9 cellular contexts compared by ENCODE assay signal in genomic region chr11:118304227-118304808, GRCh38. TPM values are rescaled to one million over a fixed set of nuclear protein-coding genes. Genes with fewer than 3 reads are reported as not detected.
DNase-seq lines count a peak whose midpoint lies in the region; ATAC-seq and TF ChIP-seq lines count a peak whose summit lies in the region.
"Had no signal": no experiment of that assay in that cellular context is flagged by ENCODE, and none has a peak within 500 bp of the region (broad histone marks: within the 10 kb centered on the region; RNA-seq: fewer than 3 reads in every experiment).

TSS of gene CD3E (plus strand) at chr11:118304730. CDS start at chr11:118304953, 223 bp downstream.

- H3K27me3 Mint-ChIP-seq in natural killer cell treated with Interleukin-12 subunit alpha and Interleukin-12 subunit beta and Interleukin-15 and Interleukin-18, amount 100 ng/mL, for 72 hours = no peaks in the 10 kb centered on the region

- H3K27ac Mint-ChIP-seq in natural killer cell treated with Interleukin-12 subunit alpha and Interleukin-12 subunit beta and Interleukin-15 and Interleukin-18, amount 100 ng/mL, for 72 hours = peak within 1 kb of the TSS; percentile 93 to 96
- H3K27ac Mint-ChIP-seq: nephron progenitor cell had no signal

- no peaks in the 10 kb centered on the region for H3K4me1 ChIP-seq in upper lobe of left lung

- peak within 1 kb of the TSS in 3 of 4 donors; percentile 12 to 26 (median 25) for H3K4me3 ChIP-seq in upper lobe of left lung

- TF ChIP-seq POLR2A in upper lobe of left lung (IDR thresholded peaks at IDR 0.05) = no peak

- H3K27me3 ChIP-seq in upper lobe of left lung = no peaks in the 10 kb centered on the region

- no peaks in the 10 kb centered on the region for H3K9me3 ChIP-seq in upper lobe of left lung

- no peak for TF ChIP-seq EP300 in upper lobe of left lung (IDR thresholded peaks at IDR 0.05)

- peaks cover 27 to 41% of the 10 kb centered on the region in 2 donors for H3K4me1 Mint-ChIP-seq in natural killer cell treated with Interleukin-12 subunit alpha and Interleukin-12 subunit beta and Interleukin-15 and Interleukin-18, amount 100 ng/mL, for 72 hours (ENCODE audit: low read depth in 2 of 2)
- H3K4me1 Mint-ChIP-seq: nephron progenitor cell had no signal

- 48 to 50% methylated on average over 3 of the region's 3 CpGs for WGBS in upper lobe of left lung, 2 donors

- no peaks in the 10 kb centered on the region for H3K36me3 ChIP-seq in upper lobe of left lung

- TF ChIP-seq CTCF in upper lobe of left lung (IDR thresholded peaks at IDR 0.05) = no peak

- peak; percentile 37 to 52 for DNase-seq in activated T-helper 1 cell treated with anti-CD3 and anti-CD28 coated beads, Interleukin-2, amount 50 U/mL, for 16 hours (ENCODE audit: low read depth in 1 of 2, low spot score in 1 of 2)
- no peak for DNase-seq in natural killer cell treated with Interleukin-12 subunit alpha and Interleukin-12 subunit beta and Interleukin-15 and Interleukin-18, amount 100 ng/mL, for 72 hours (ENCODE audit: low spot score)
- no peak for DNase-seq in upper lobe of left lung
- no peak for DNase-seq in superior temporal gyrus (ENCODE audit: extremely low spot score)
- DNase-seq in middle frontal gyrus (ENCODE audit: extremely low spot score, low spot score) = no peak
- DNase-seq: nephron progenitor cell, T1000 had no signal

- peaks cover 15% of the 10 kb centered on the region for H3K36me3 Mint-ChIP-seq in natural killer cell treated with Interleukin-12 subunit alpha and Interleukin-12 subunit beta and Interleukin-15 and Interleukin-18, amount 100 ng/mL, for 72 hours

- no peaks in the 10 kb centered on the region for H3K9me3 Mint-ChIP-seq in natural killer cell treated with Interleukin-12 subunit alpha and Interleukin-12 subunit beta and Interleukin-15 and Interleukin-18, amount 100 ng/mL, for 72 hours
- H3K9me3 Mint-ChIP-seq: nephron progenitor cell had no signal

- ATAC-seq in natural killer cell treated with Interleukin-12 subunit alpha and Interleukin-12 subunit beta and Interleukin-15 and Interleukin-18, amount 100 ng/mL, for 72 hours = peak in 1 of 2 donors; percentile 80
- no peak for ATAC-seq in upper lobe of left lung (ENCODE audit: low FRiP score in 2 of 2)
- no peak for ATAC-seq in HG03571 (IDR thresholded peaks at IDR 0.05; ENCODE audit: unreplicated experiment)

- peak within 1 kb of the TSS; percentile 89 for H3K4me3 Mint-ChIP-seq in natural killer cell treated with Interleukin-12 subunit alpha and Interleukin-12 subunit beta and Interleukin-15 and Interleukin-18, amount 100 ng/mL, for 72 hours
- H3K4me3 Mint-ChIP-seq: nephron progenitor cell had no signal

- H3K27ac ChIP-seq in upper lobe of left lung = peak within 1 kb of the TSS in 2 of 4 donors; percentile 21 to 53

- intact Hi-C loops in T-helper 2 cell treated with Interferon-gamma antibody and Interleukin-4, amounts not matched to agents 100 ng/mL and 5 ng/mL, for 36 hours (cut with micrococcal nuclease) = loop anchor here (5.0 kb wide), 1 partner anchor 268 kb away; the partner anchor contains the start of gene ARCN1

RNA-seq across cellular contexts. Expression of gene CD3E, which starts in this region (rescaled TPM):
- 576 and 590 TPM in 2 replicates for total RNA-seq in T-helper 2 cell treated with Interferon-gamma antibody and Interleukin-4, amounts not matched to agents 100 ng/mL and 5 ng/mL, for 36 hours
- total RNA-seq in natural killer cell treated with Interleukin-12 subunit alpha and Interleukin-12 subunit beta and Interleukin-15 and Interleukin-18, amount 100 ng/mL, for 72 hours = 100 to 1,000 TPM in 1 of 2 donors, 10 to 100 TPM in 1; 25.7 to 148 TPM
- 10 to 100 TPM in 2 of 6 donors, 1 to 10 TPM in 4; 3.9 to 13.6 (median 9.1) TPM for total RNA-seq in upper lobe of left lung

Comparison
In these comparisons a context has a peak if more than half of its experiments do, and no peak if none do; other contexts are left out.
1. DNase-seq: peak in activated T-helper 1 cell treated with anti-CD3 and anti-CD28 coated beads, Interleukin-2, amount 50 U/mL, for 16 hours (2 of 2); none in natural killer cell treated with Interleukin-12 subunit alpha and Interleukin-12 subunit beta and Interleukin-15 and Interleukin-18, amount 100 ng/mL, for 72 hours (single experiment), upper lobe of left lung (0 of 2), superior temporal gyrus (single experiment) and middle frontal gyrus (single experiment).